ENCODE assay signal across 13 cellular contexts in the genomic region with DNA sequence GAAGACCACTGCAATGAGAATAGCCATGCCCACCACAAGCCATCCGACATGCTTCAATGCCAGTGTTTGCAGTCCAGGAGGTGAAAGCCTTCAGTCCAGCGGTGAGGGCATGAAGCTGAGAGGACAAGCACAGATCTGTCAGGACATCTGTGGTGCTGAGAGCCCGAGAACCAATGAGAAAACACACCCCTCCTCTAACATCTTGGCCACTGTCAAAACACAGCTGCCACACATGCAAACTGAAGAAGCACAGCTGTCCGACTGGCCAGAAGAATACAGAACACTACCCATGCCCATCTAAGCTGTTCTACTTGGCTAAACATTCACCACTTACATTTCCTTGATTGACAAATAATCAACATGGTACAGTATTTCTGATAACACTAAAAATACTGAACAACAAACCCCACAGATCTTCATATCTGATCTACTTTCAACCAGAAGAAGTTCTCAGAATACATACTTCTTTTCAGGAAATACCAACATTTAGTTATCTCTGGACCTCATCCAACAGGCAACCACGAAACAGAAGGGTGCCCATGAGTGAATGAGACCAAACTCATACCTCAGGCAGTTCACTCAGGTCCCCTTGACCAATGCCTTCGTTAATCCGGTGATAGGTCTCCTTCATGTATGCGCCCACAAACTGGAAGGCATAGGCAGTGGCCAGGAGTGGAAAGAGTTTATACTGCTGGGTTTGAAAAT. TPM values are rescaled to one million over a fixed set of nuclear protein-coding genes. Genes with fewer than 3 reads are reported as not detected.
DNase-seq lines count a peak whose midpoint lies in the region; FAIRE-seq and TF ChIP-seq lines count a peak whose summit lies in the region.
"Had no signal": no experiment of that assay in that cellular context is flagged by ENCODE, and none has a peak within 500 bp of the region (broad histone marks: within the 10 kb centered on the region; RNA-seq: fewer than 3 reads in every experiment).

No MANE protein-coding gene starts in this region.

- no peak overlapping the region for H2BK15ac ChIP-seq in mesendoderm (replicated peaks; ENCODE audit: low read depth)

- H3K18ac ChIP-seq in mesendoderm (ENCODE audit: low read length), result no peak overlapping the region

- no peak overlapping the region for H2AK5ac ChIP-seq in mesendoderm (ENCODE audit: low read length)

- WGBS in mesendoderm (ENCODE audit: extremely low coverage, insufficient coverage, low lambda C conversion rate), result no CpG with 5 or more reads among the region's 8 CpGs

- FAIRE-seq in GM12891 (lab: Jason Lieb, UNC), result no peak
- FAIRE-seq: pancreas had no signal

- H4K5ac ChIP-seq in mesendoderm (ENCODE audit: low read length), result no peak overlapping the region

- H3K79me1 ChIP-seq in mesendoderm (ENCODE audit: low read length), result no peaks in the 10 kb centered on the region

- TF ChIP-seq CTCF in AG10803 (conservative IDR thresholded peaks at IDR 0.05; ENCODE audit: low read length), result no peak

- H3K27me3 ChIP-seq in adipocyte (replicated peaks; ENCODE audit: control insufficient read depth, insufficient read depth, low read length), result no peaks in the 10 kb centered on the region
- no peaks in the 10 kb centered on the region for H3K27me3 ChIP-seq in mesendoderm (ENCODE audit: insufficient read depth, low read length, poor library complexity)
- H3K27me3 ChIP-seq: pancreas, transverse colon had no signal

- H2BK5ac ChIP-seq in mesendoderm (ENCODE audit: low read length), result no peak overlapping the region

- H3K9me3 ChIP-seq in adipocyte (ENCODE audit: control insufficient read depth, low read length), result no peaks in the 10 kb centered on the region
- H3K9me3 ChIP-seq: pancreas, transverse colon had no signal

- H3K4me1 ChIP-seq in adipocyte (ENCODE audit: control insufficient read depth, insufficient read depth, low read length) (peaks cover 10% of the 10 kb centered on the region), mesendoderm (ENCODE audit: control insufficient read depth, low read depth, low read length) (no peaks in the 10 kb centered on the region)
- H3K4me1 ChIP-seq: pancreas, transverse colon had no signal

- H3K79me2 ChIP-seq in mesendoderm (ENCODE audit: control insufficient read depth, insufficient read depth, low read length), result no peaks in the 10 kb centered on the region

- peak; percentile 31 for DNase-seq in AG10803 (ENCODE audit: low read depth)
- peak; percentile 91 for DNase-seq in LHCN-M2 (ENCODE audit: low read depth)
- peak; percentile 10 for DNase-seq in adipocyte (ENCODE audit: low read depth)
- DNase-seq in left kidney (ENCODE audit: low read depth, low spot score), result peak; percentile 66
- DNase-seq in mesendoderm, result no peak
- no peak for DNase-seq in GM12891 (ENCODE audit: insufficient read length, low spot score)
- DNase-seq in hippocampal formation (lab: John Stamatoyannopoulos, UW), result no peak
- no peak for DNase-seq in stimulated activated CD4-positive, alpha-beta T cell treated with anti-CD3 and anti-CD28 coated beads, Interleukin-4, amount 100 ng/mL, for 4 hours
- DNase-seq: mammary epithelial cell; NCI-H774; pancreas; stimulated activated CD4-positive, alpha-beta T cell treated with anti-CD3 and anti-CD28 coated beads, Interleukin-15, amount 100 ng/mL, for 24 hours; transverse colon had no signal

- no peak overlapping the region for H2BK120ac ChIP-seq in mesendoderm (ENCODE audit: low read depth, low read length)

- no peak overlapping the region for H3K23ac ChIP-seq in mesendoderm (ENCODE audit: low read length)

- H3K27ac ChIP-seq in mesendoderm (ENCODE audit: low read depth, low read length), result no peak overlapping the region
- H3K27ac ChIP-seq: pancreas, transverse colon had no signal

- no peak overlapping the region for H4K8ac ChIP-seq in mesendoderm (ENCODE audit: low read depth, low read length)

- H3K56ac ChIP-seq in mesendoderm (ENCODE audit: low read length), result no peak overlapping the region

- H3K4me3 ChIP-seq in AG10803 (ENCODE audit: low read length) (no peak overlapping the region), adipocyte (ENCODE audit: low read length) (no peak overlapping the region), mesendoderm (ENCODE audit: low read length) (no peak overlapping the region)
- H3K4me3 ChIP-seq: pancreas, transverse colon had no signal

- no peak for TF ChIP-seq POLR2A in GM12891 (IDR thresholded peaks at IDR 0.05; ENCODE audit: low read depth, low read length)

- no peak overlapping the region for H3K4ac ChIP-seq in mesendoderm (ENCODE audit: low read depth, low read length)

- H3K4me2 ChIP-seq in mesendoderm (ENCODE audit: low read length), result no peak overlapping the region

- H3K9ac ChIP-seq in adipocyte (ENCODE audit: low read length) (no peak overlapping the region), mesendoderm (ENCODE audit: low read length) (no peak overlapping the region)

- peaks cover 93% of the 10 kb centered on the region for H3K36me3 ChIP-seq in adipocyte (ENCODE audit: control insufficient read depth, insufficient read depth, low read length, severe bottlenecking)
- H3K36me3 ChIP-seq in mesendoderm (ENCODE audit: control insufficient read depth, insufficient read depth, low read length), result peaks cover 19% of the 10 kb centered on the region

TF ChIP-seq in GM12891, 5 proteins besides CTCF, POLR2A, EP300 and RAD21:
- TF ChIP-seq PAX5 (IDR thresholded peaks at IDR 0.05; ENCODE audit: insufficient read depth, low read length, severe bottlenecking) (no peak), POLR2AphosphoS5 (IDR thresholded peaks at IDR 0.05; ENCODE audit: low read depth, low read length) (no peak), SPI1 (IDR thresholded peaks at IDR 0.05; ENCODE audit: low read depth, low read length) (no peak), POU2F2 (IDR thresholded peaks at IDR 0.05; ENCODE audit: low read depth, low read length) (no peak), TAF1 (IDR thresholded peaks at IDR 0.05; ENCODE audit: low read depth, low read length) (no peak)
TF ChIP-seq in GM12891: peak in this region for 0.

RNA-seq across cellular contexts. Expression of a gene that starts 10.2 kb away (rescaled TPM):
- total RNA-seq in LHCN-M2 (2014; rRNA removed), result 19.7 and 20.7 TPM in 2 replicates
- polyA plus RNA-seq in LHCN-M2 (2012), result 4.2 TPM
- 2.5 TPM for polyA plus RNA-seq in mesendoderm (2013, experiment 1 of 2)
- polyA plus RNA-seq in mesendoderm (2013, experiment 2 of 2), result 2.7 TPM
- polyA plus RNA-seq in GM12891 (2012; ENCODE audit: low read depth, missing spikeins), result 8.6 TPM

RNA-seq across cellular contexts. Expression of a gene that starts 28.0 kb away (rescaled TPM):
- total RNA-seq in LHCN-M2 (2014; rRNA removed), result 30.5 and 36.2 TPM in 2 replicates
- polyA plus RNA-seq in LHCN-M2 (2012), result 17.4 TPM
- 11.1 TPM for polyA plus RNA-seq in mesendoderm (2013, experiment 1 of 2)
- 10.8 TPM for polyA plus RNA-seq in mesendoderm (2013, experiment 2 of 2)
- polyA plus RNA-seq in GM12891 (2012; ENCODE audit: low read depth, missing spikeins), result 9.7 TPM

RNA-seq across cellular contexts. Expression of a gene that starts 28.0 kb away (rescaled TPM):
- total RNA-seq in LHCN-M2 (2014; rRNA removed), result 16.7 and 18.5 TPM in 2 replicates
- 24.5 TPM for polyA plus RNA-seq in LHCN-M2 (2012)
- polyA plus RNA-seq in mesendoderm (2013, experiment 1 of 2), result 16.1 TPM
- polyA plus RNA-seq in mesendoderm (2013, experiment 2 of 2), result 15.1 TPM
- polyA plus RNA-seq in GM12891 (2012; ENCODE audit: low read depth, missing spikeins), result 22.9 TPM

RNA-seq across cellular contexts. Expression of a gene that starts 46.3 kb away (rescaled TPM):
- total RNA-seq in LHCN-M2 (2014; rRNA removed), result 28.7 and 37.1 TPM in 2 replicates
- 38.5 TPM for polyA plus RNA-seq in LHCN-M2 (2012)
- 67.5 TPM for polyA plus RNA-seq in mesendoderm (2013, experiment 1 of 2)
- 68.9 TPM for polyA plus RNA-seq in mesendoderm (2013, experiment 2 of 2)
- polyA plus RNA-seq in GM12891 (2012; ENCODE audit: low read depth, missing spikeins), result 46.8 TPM

RNA-seq across cellular contexts. Expression of a gene that starts 49.7 kb away (rescaled TPM):
- 2.9 and 3.8 TPM in 2 replicates for total RNA-seq in LHCN-M2 (2014; rRNA removed)
- polyA plus RNA-seq in LHCN-M2 (2012), result 2.1 TPM
- 6.2 TPM for polyA plus RNA-seq in mesendoderm (2013, experiment 1 of 2)
- polyA plus RNA-seq in mesendoderm (2013, experiment 2 of 2), result 6.2 TPM
- polyA plus RNA-seq in GM12891 (2012; ENCODE audit: low read depth, missing spikeins), result 4.1 TPM

Comparison
In these comparisons a context has a peak if more than half of its experiments do, and no peak if none do; other contexts are left out.
1. DNase-seq: peak in AG10803 (single experiment), LHCN-M2 (single experiment), adipocyte (single experiment) and left kidney (single experiment); none in mesendoderm (single experiment), GM12891 (single experiment), hippocampal formation (0 of 2) and stimulated activated CD4-positive, alpha-beta T cell treated with anti-CD3 and anti-CD28 coated beads, Interleukin-4, amount 100 ng/mL, for 4 hours (0 of 2).